ENCODE assay signal across 2 cellular contexts in genomic region chr9:130345009-130345992, GRCh38.
TF ChIP-seq lines count a peak whose summit lies in the region.

No MANE protein-coding gene starts in this region.

TF ChIP-seq in HEK293, 187 proteins besides CTCF, POLR2A, EP300 and RAD21 (continues in another document):
- TF ChIP-seq ZNF473 (tag by site-specific recombination; IDR thresholded peaks at IDR 0.05) (peak; percentile 73; the same call in 1 of the 2 replicates), ZSCAN18 (tag by site-specific recombination; IDR thresholded peaks at IDR 0.05) (peak; percentile 72; the same call in 1 of the 2 replicates), PBX3 (CRISPR knock-in tag; IDR thresholded peaks at IDR 0.05) (no peak), ZNF76 (tag by site-specific recombination; IDR thresholded peaks at IDR 0.05; ENCODE audit: borderline replicate concordance, low read depth) (0 out of 2 replicates have a peak, but pooled peaks have one; percentile 2), ZBTB20 (tag by site-specific recombination; IDR thresholded peaks at IDR 0.05) (0 out of 2 replicates have a peak, but pooled peaks have one; percentile 31), ZXDB (tag by site-specific recombination; IDR thresholded peaks at IDR 0.05) (no peak), ZNF521 (tag by site-specific recombination; IDR thresholded peaks at IDR 0.05) (peak; percentile 87; the same call in 1 of the 2 replicates), ZNF707 (tag by site-specific recombination; IDR thresholded peaks at IDR 0.05) (no peak), ZNF311 (tag by site-specific recombination; IDR thresholded peaks at IDR 0.05; ENCODE audit: borderline replicate concordance) (peak; percentile 13; the same call in 1 of the 2 replicates), ZNF248 (tag by site-specific recombination; IDR thresholded peaks at IDR 0.05) (peak; percentile 49; the same call in 1 of the 2 replicates), ZNF2 (tag by site-specific recombination; IDR thresholded peaks at IDR 0.05) (0 out of 2 replicates have a peak, but pooled peaks have one; percentile 34), BCL11A (tag by site-specific recombination; IDR thresholded peaks at IDR 0.05; ENCODE audit: low read depth) (0 out of 2 replicates have a peak, but pooled peaks have one; percentile 15), ZNF157 (tag by site-specific recombination; IDR thresholded peaks at IDR 0.05) (0 out of 2 replicates have a peak, but pooled peaks have one; percentile 8), ZNF658 (tag by site-specific recombination; IDR thresholded peaks at IDR 0.05) (0 out of 2 replicates have a peak, but pooled peaks have one; percentile 12), ZNF837 (tag by site-specific recombination; IDR thresholded peaks at IDR 0.05) (no peak), BCL6B (tag by site-specific recombination; IDR thresholded peaks at IDR 0.05) (0 out of 2 replicates have a peak, but pooled peaks have one; percentile 48), SP2 (tag by site-specific recombination; IDR thresholded peaks at IDR 0.05) (0 out of 2 replicates have a peak, but pooled peaks have one; percentile 20), ZNF747 (tag by site-specific recombination; IDR thresholded peaks at IDR 0.05) (no peak), SALL2 (tag by site-specific recombination; IDR thresholded peaks at IDR 0.05; ENCODE audit: borderline replicate concordance) (0 out of 2 replicates have a peak, but pooled peaks have one; percentile 55), ZNF391 (tag by site-specific recombination; IDR thresholded peaks at IDR 0.05; ENCODE audit: borderline replicate concordance, low read depth) (0 out of 2 replicates have a peak, but pooled peaks have one; percentile 57)
- TF ChIP-seq, protein P1, sequence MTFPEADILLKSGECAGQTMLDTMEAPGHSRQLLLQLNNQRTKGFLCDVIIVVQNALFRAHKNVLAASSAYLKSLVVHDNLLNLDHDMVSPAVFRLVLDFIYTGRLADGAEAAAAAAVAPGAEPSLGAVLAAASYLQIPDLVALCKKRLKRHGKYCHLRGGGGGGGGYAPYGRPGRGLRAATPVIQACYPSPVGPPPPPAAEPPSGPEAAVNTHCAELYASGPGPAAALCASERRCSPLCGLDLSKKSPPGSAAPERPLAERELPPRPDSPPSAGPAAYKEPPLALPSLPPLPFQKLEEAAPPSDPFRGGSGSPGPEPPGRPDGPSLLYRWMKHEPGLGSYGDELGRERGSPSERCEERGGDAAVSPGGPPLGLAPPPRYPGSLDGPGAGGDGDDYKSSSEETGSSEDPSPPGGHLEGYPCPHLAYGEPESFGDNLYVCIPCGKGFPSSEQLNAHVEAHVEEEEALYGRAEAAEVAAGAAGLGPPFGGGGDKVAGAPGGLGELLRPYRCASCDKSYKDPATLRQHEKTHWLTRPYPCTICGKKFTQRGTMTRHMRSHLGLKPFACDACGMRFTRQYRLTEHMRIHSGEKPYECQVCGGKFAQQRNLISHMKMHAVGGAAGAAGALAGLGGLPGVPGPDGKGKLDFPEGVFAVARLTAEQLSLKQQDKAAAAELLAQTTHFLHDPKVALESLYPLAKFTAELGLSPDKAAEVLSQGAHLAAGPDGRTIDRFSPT (tag by site-specific recombination; IDR thresholded peaks at IDR 0.05): peak; percentile 75

TF ChIP-seq in H1, 55 proteins besides CTCF, POLR2A, EP300 and RAD21:
- TF ChIP-seq CHD2 (IDR thresholded peaks at IDR 0.05; ENCODE audit: low read length) (no peak), TAF7 (optimal IDR thresholded peaks at IDR 0.05; ENCODE audit: borderline replicate concordance, low read depth, low read length) (no peak), NRF1 (IDR thresholded peaks at IDR 0.05; ENCODE audit: low read depth, low read length) (no peak), ZNF274 (IDR thresholded peaks at IDR 0.05; ENCODE audit: borderline replicate concordance, extremely low read depth, low read length) (no peak), PHF8 (conservative IDR thresholded peaks at IDR 0.05; ENCODE audit: low read depth, low read length) (no peak), EGR1 (IDR thresholded peaks at IDR 0.05; ENCODE audit: borderline replicate concordance, low read depth, low read length) (no peak), KDM1A (IDR thresholded peaks at IDR 0.05; ENCODE audit: borderline replicate concordance, low read length) (no peak), FOSL1 (IDR thresholded peaks at IDR 0.05; ENCODE audit: insufficient read depth, low read depth, low read length) (no peak), BACH1 (IDR thresholded peaks at IDR 0.05; ENCODE audit: low read length) (no peak), GTF2F1 (IDR thresholded peaks at IDR 0.05; ENCODE audit: borderline replicate concordance, low read depth, low read length) (no peak), JUND (IDR thresholded peaks at IDR 0.05; ENCODE audit: low read length) (no peak), ASH2L (IDR thresholded peaks at IDR 0.05; ENCODE audit: low read length) (no peak)
